ENCODE assay signal across 1 cellular context in genomic region chr11:64887757-64888405, GRCh38.
TF ChIP-seq lines count a peak whose summit lies in the region.

No MANE protein-coding gene starts in this region.

TF ChIP-seq in SK-N-SH, 30 proteins besides CTCF, POLR2A, EP300 and RAD21 (continued from another document):
- no peak for TF ChIP-seq PBX3 (IDR thresholded peaks at IDR 0.05)
- TF ChIP-seq FOXJ3 (CRISPR knock-in tag; IDR thresholded peaks at IDR 0.05), result no peak
- TF ChIP-seq RXRA (IDR thresholded peaks at IDR 0.05; ENCODE audit: borderline replicate concordance, low read depth), result no peak
- TF ChIP-seq TAF1 (IDR thresholded peaks at IDR 0.05; ENCODE audit: borderline replicate concordance, low read depth, low read length), result no peak; the same call in 1 of the 2 replicates
- TF ChIP-seq RCOR1 (IDR thresholded peaks at IDR 0.05; ENCODE audit: low read length), result no peak
- peak; percentile 65 for TF ChIP-seq SMC3 (IDR thresholded peaks at IDR 0.05; ENCODE audit: low read depth, low read length)
- peak; percentile 29; the same call in 1 of the 2 replicates for TF ChIP-seq GABPA (IDR thresholded peaks at IDR 0.05; ENCODE audit: low read depth)
- no peak for TF ChIP-seq USF2 (IDR thresholded peaks at IDR 0.05; ENCODE audit: borderline replicate concordance, low read depth, low read length)
- no peak for TF ChIP-seq RFX5 (IDR thresholded peaks at IDR 0.05; ENCODE audit: low read length)
- TF ChIP-seq REST (IDR thresholded peaks at IDR 0.05; ENCODE audit: low read depth, low read length), result 0 out of 2 replicates have a peak, but pooled peaks have one; percentile 32
- no peak for TF ChIP-seq MEF2A (IDR thresholded peaks at IDR 0.05; ENCODE audit: borderline replicate concordance, low read depth)
- TF ChIP-seq EZH2phosphoT487 (IDR thresholded peaks at IDR 0.05; ENCODE audit: borderline replicate concordance, low read depth), result no peak
- TF ChIP-seq CHD2 (IDR thresholded peaks at IDR 0.05; ENCODE audit: low read length, partially characterized antibody), result peak; percentile 26
- no peak for TF ChIP-seq TEAD4 (IDR thresholded peaks at IDR 0.05; ENCODE audit: borderline replicate concordance, insufficient read depth)
- no peak for TF ChIP-seq TCF12 (IDR thresholded peaks at IDR 0.05)
- no peak for TF ChIP-seq SIN3A (IDR thresholded peaks at IDR 0.05; ENCODE audit: borderline replicate concordance, low read depth, low read length)
